8 cellular contexts compared by ENCODE assay signal in genomic region chr1:180502361-180503273, GRCh38. TPM values are rescaled to one million over a fixed set of nuclear protein-coding genes. Genes with fewer than 3 reads are reported as not detected.
DNase-seq lines count a peak whose midpoint lies in the region; ATAC-seq and TF ChIP-seq lines count a peak whose summit lies in the region.

A gene with protein sequence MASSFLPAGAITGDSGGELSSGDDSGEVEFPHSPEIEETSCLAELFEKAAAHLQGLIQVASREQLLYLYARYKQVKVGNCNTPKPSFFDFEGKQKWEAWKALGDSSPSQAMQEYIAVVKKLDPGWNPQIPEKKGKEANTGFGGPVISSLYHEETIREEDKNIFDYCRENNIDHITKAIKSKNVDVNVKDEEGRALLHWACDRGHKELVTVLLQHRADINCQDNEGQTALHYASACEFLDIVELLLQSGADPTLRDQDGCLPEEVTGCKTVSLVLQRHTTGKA (minus strand): TSS chr1:180502577. CDS start chr1:180502266, 311 bp downstream.

- DNase-seq in C1 segment of cervical spinal cord (lab: John Stamatoyannopoulos, UW) (peak; percentile 76 to 97 (median 90)), GM19238 (ENCODE audit: insufficient read length, low spot score) (peak; percentile 81), NCI-H510A treated with DMSO at 0.1 percent for 48 hours (lab: John Stamatoyannopoulos, UW) (peak; percentile 86), coronary artery (ENCODE audit: low spot score) (peak; percentile 88), left lobe of liver (ENCODE audit: low spot score) (peak; percentile 86)
- DNase-seq in activated CD4-positive, alpha-beta T cell treated with anti-CD3 and anti-CD28 coated beads, Interleukin-2, amount 10 ng/mL, durations not matched to agents 24 days and 14 days: peak; percentile 96
- DNase-seq in stimulated activated CD4-positive, alpha-beta T cell treated with anti-CD3 and anti-CD28 coated beads, Interleukin-2, amount 100 ng/mL, for 4 hours (ENCODE audit: low read depth): peak; percentile 82

- peak within 1 kb of the TSS; percentile 88 for H3K4me3 ChIP-seq in coronary artery

- peaks cover 5% of the 10 kb centered on the region for H3K27me3 Mint-ChIP-seq in activated CD4-positive, alpha-beta T cell treated with anti-CD3 and anti-CD28 coated beads, Interleukin-2, amount 10 ng/mL, durations not matched to agents 24 days and 14 days

- H3K4me3 Mint-ChIP-seq in activated CD4-positive, alpha-beta T cell treated with anti-CD3 and anti-CD28 coated beads, Interleukin-2, amount 10 ng/mL, durations not matched to agents 24 days and 14 days: peak within 1 kb of the TSS; percentile 97

- H3K9me3 Mint-ChIP-seq in activated CD4-positive, alpha-beta T cell treated with anti-CD3 and anti-CD28 coated beads, Interleukin-2, amount 10 ng/mL, durations not matched to agents 24 days and 14 days: no peaks in the 10 kb centered on the region

- H3K27ac Mint-ChIP-seq in activated CD4-positive, alpha-beta T cell treated with anti-CD3 and anti-CD28 coated beads, Interleukin-2, amount 10 ng/mL, durations not matched to agents 24 days and 14 days: peak within 1 kb of the TSS; percentile 97

- peaks cover 20% of the 10 kb centered on the region for H3K4me1 Mint-ChIP-seq in activated CD4-positive, alpha-beta T cell treated with anti-CD3 and anti-CD28 coated beads, Interleukin-2, amount 10 ng/mL, durations not matched to agents 24 days and 14 days

- TF ChIP-seq CTCF in coronary artery (IDR thresholded peaks at IDR 0.05): no peak

- ATAC-seq in HG03439 (IDR thresholded peaks at IDR 0.05; ENCODE audit: unreplicated experiment): peak; percentile 91
- ATAC-seq in left lobe of liver: peak; percentile 88

- peak within 1 kb of the TSS; percentile 82 to 93 for H3K27ac ChIP-seq in coronary artery

- peaks cover 11% of the 10 kb centered on the region for H3K36me3 Mint-ChIP-seq in activated CD4-positive, alpha-beta T cell treated with anti-CD3 and anti-CD28 coated beads, Interleukin-2, amount 10 ng/mL, durations not matched to agents 24 days and 14 days (ENCODE audit: low read depth)

- intact Hi-C loops in activated CD4-positive, alpha-beta T cell treated with anti-CD3 and anti-CD28 coated beads, Interleukin-2, amount 10 ng/mL, durations not matched to agents 24 days and 14 days (cut with micrococcal nuclease): loop anchor here (1.0 to 10.0 kb wide), 6 partner anchors 129 to 892 kb away; partner anchors contain the start of genes IER5 and STX6

RNA-seq across cellular contexts. Expression of the gene that starts here (rescaled TPM):
- 49.8 and 54.7 TPM in 2 replicates for total RNA-seq in activated CD4-positive, alpha-beta T cell treated with anti-CD3 and anti-CD28 coated beads, Interleukin-2, amount 10 ng/mL, durations not matched to agents 24 days and 14 days
- total RNA-seq in left lobe of liver: 11.1 TPM

Comparison
In these comparisons a context has a peak if more than half of its experiments do, and no peak if none do; other contexts are left out.
1. Peak in every context shown above with its lines: DNase-seq, ATAC-seq, H3K4me3 ChIP-seq and H3K27ac ChIP-seq.